13 cellular contexts compared by ENCODE assay signal in the genomic region with DNA sequence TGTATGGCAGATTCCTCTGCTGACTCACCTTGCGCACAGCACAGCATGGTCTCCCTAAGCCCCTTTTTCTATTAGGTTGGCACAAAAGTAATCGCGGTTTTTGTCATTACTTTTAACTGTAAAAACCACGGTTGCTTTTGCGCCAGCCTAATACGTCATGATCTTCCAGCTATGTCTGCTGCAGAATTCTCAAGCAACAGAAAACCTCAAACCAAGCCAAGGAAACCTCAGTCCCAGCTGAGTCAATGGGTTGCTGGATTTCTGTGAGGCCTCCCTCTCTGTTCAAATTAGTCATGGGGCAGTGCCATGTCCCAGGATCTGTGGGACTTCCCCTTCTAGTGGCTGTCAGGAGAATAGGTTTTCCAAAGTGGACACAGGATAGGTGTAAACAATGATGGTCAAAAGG. TPM values are rescaled to one million over a fixed set of nuclear protein-coding genes. Genes with fewer than 3 reads are reported as not detected.
DNase-seq lines count a peak whose midpoint lies in the region; ATAC-seq and TF ChIP-seq lines count a peak whose summit lies in the region.
"Had no signal": no experiment of that assay in that cellular context is flagged by ENCODE, and none has a peak within 500 bp of the region (broad histone marks: within the 10 kb centered on the region; RNA-seq: fewer than 3 reads in every experiment).

No MANE protein-coding gene starts in this region.

- H3K79me2 ChIP-seq in HCT116 (ENCODE audit: insufficient read depth, low read length) (no peaks in the 10 kb centered on the region), OCI-LY7 (ENCODE audit: insufficient read depth, low read depth, low read length) (no peaks in the 10 kb centered on the region)

- H3K4me2 ChIP-seq in HCT116 (ENCODE audit: low read length) = no peak overlapping the region
- H3K4me2 ChIP-seq in OCI-LY7 (ENCODE audit: low read length) = no peak overlapping the region

- CTCF ChIA-PET in HCT116 (lab: Charles Lee) = no interaction called here
- CTCF ChIA-PET in OCI-LY7 (lab: Charles Lee; ENCODE audit: unreplicated experiment) = interaction anchor here (0.6 kb wide), 1 partner anchor 654 kb away, joined by 3 read pairs; no protein-coding TSS in a partner anchor

- H4K20me1 ChIP-seq in HCT116 (ENCODE audit: insufficient read depth) = no peaks in the 10 kb centered on the region
- H4K20me1 ChIP-seq in OCI-LY7 (ENCODE audit: insufficient read depth, low read length) = no peaks in the 10 kb centered on the region

- no peak for TF ChIP-seq RAD21 in HCT116 (IDR thresholded peaks at IDR 0.05; ENCODE audit: low read depth)

- H3K4me3 ChIP-seq in AG10803 (ENCODE audit: low read length) = no peak overlapping the region
- no peak overlapping the region for H3K4me3 ChIP-seq in HCT116 (replicated peaks in 1 of 2; ENCODE audit: low read depth in 1 of 2, low read length in 2 of 2)
- no peak overlapping the region for H3K4me3 ChIP-seq in OCI-LY7 (ENCODE audit: low read depth, low read length, poor library complexity, severe bottlenecking)
- H3K4me3 ChIP-seq: Peyer's patch, stomach had no signal

- no TSS peak for BruUV-seq in HCT116 (replicated peaks; lab: Mats Ljungman, UMichigan)
- no TSS peak for BruUV-seq in OCI-LY7 (replicated peaks; lab: Mats Ljungman, UMichigan)

- no peaks in the 10 kb centered on the region for H3K9me2 ChIP-seq in HCT116 (ENCODE audit: insufficient read depth)
- no peaks in the 10 kb centered on the region for H3K9me2 ChIP-seq in OCI-LY7 (ENCODE audit: insufficient read depth, low read length)

- RAD21 ChIA-PET in HCT116 (lab: Charles Lee; ENCODE audit: low non-redundant PET in 1 of 2, low total read pairs in 2 of 2, uncharacterized antibody in 2 of 2, unreplicated experiment in 2 of 2) = no interaction called here

- POLR2A ChIA-PET in HCT116 (lab: Charles Lee) = no interaction called here
- POLR2A ChIA-PET in OCI-LY7 (lab: Charles Lee) = no interaction called here

- TF ChIP-seq CTCF in AG10803 (conservative IDR thresholded peaks at IDR 0.05; ENCODE audit: low read length) (no peak), HCT116 (IDR thresholded peaks at IDR 0.05 in 2 of 3, conservative IDR thresholded peaks at IDR 0.05 in 1 of 3; ENCODE audit: borderline replicate concordance in 1 of 3, insufficient read depth in 1 of 3, low read depth in 2 of 3, low read length in 2 of 3) (0 out of 6 replicates have a peak, but pooled peaks of 2 of the 3 experiments have one; percentile 24 to 30), GM20000 (IDR thresholded peaks at IDR 0.05; ENCODE audit: extremely low read depth, missing control alignments) (no peak), OCI-LY7 (conservative IDR thresholded peaks at IDR 0.05; ENCODE audit: low read length) (no peak)

- H3K27me3 ChIP-seq in HCT116 (ENCODE audit: insufficient read depth, low read length) = no peaks in the 10 kb centered on the region
- H3K27me3 ChIP-seq: Peyer's patch, stomach had no signal

- H3K36me3 ChIP-seq in HCT116 (ENCODE audit: control insufficient read depth in 1 of 2, insufficient read depth in 2 of 2, low read length in 2 of 2) (no peaks in the 10 kb centered on the region), OCI-LY7 (ENCODE audit: insufficient read depth, low read length) (no peaks in the 10 kb centered on the region)
- H3K36me3 ChIP-seq: Peyer's patch, stomach had no signal

- H3K27ac ChIP-seq in HCT116 (ENCODE audit: low read depth, low read length) = no peak overlapping the region
- no peak overlapping the region for H3K27ac ChIP-seq in OCI-LY7 (ENCODE audit: low read depth, low read length, poor library complexity, severe bottlenecking)
- H3K27ac ChIP-seq: Peyer's patch, stomach had no signal

- DNase-seq in AG10803 (ENCODE audit: low read depth) (peak; percentile 22), HCT116 (ENCODE audit: low read depth, low spot score) (no peak), kidney tubule cell (ENCODE audit: low spot score) (peak; percentile 78), globus pallidus (ENCODE audit: low spot score) (no peak), GF-D8 (lab: John Stamatoyannopoulos, UW) (no peak), GM20000 (ENCODE audit: low spot score) (no peak), OCI-LY7 (ENCODE audit: low spot score) (no peak)
- DNase-seq in activated T-cell treated with anti-CD3 and anti-CD28 coated beads, Interleukin-2, amount 50 U/mL, for 48 hours = peak; percentile 28 to 35
- DNase-seq: aorta; CD8-positive, alpha-beta memory T cell; hypothalamus; Peyer's patch; stomach had no signal

- no peak for TF ChIP-seq POLR2A in HCT116 (IDR thresholded peaks at IDR 0.05; ENCODE audit: borderline replicate concordance, extremely low read depth, insufficient read depth, insufficient read length)

- H2AFZ ChIP-seq in HCT116 (ENCODE audit: low read depth, low read length, poor library complexity, severe bottlenecking) (no peak overlapping the region), OCI-LY7 (ENCODE audit: low read length) (no peak overlapping the region)

- peak; percentile 87 for ATAC-seq in HCT116

- intact Hi-C loops in HCT116 (cut with micrococcal nuclease) = no loop called here
- intact Hi-C loops in OCI-LY7 (cut with micrococcal nuclease; ENCODE audit: unreplicated experiment) = no loop called here

- H3K9ac ChIP-seq in HCT116 (ENCODE audit: low read length) = no peak overlapping the region

- H3K9me3 ChIP-seq in HCT116 (ENCODE audit: control insufficient read depth in 1 of 2, insufficient read depth in 1 of 2, low read depth in 1 of 2, low read length in 2 of 2) = no peaks in the 10 kb centered on the region
- no peaks in the 10 kb centered on the region for H3K9me3 ChIP-seq in OCI-LY7 (ENCODE audit: low read length)
- H3K9me3 ChIP-seq: Peyer's patch, stomach had no signal

- H3K4me1 ChIP-seq in HCT116 (ENCODE audit: control insufficient read depth in 1 of 2, insufficient read depth in 2 of 2, low read length in 2 of 2) (no peaks in the 10 kb centered on the region), OCI-LY7 (ENCODE audit: insufficient read depth, low read length, poor library complexity, severe bottlenecking) (no peaks in the 10 kb centered on the region)
- H3K4me1 ChIP-seq: Peyer's patch had no signal

TF ChIP-seq in HCT116, 20 proteins besides CTCF, POLR2A, EP300 and RAD21 (continues in another document):
- no peak for TF ChIP-seq YY1 (IDR thresholded peaks at IDR 0.05; ENCODE audit: extremely low read depth, insufficient replicate concordance, low read depth, low read length)
- TF ChIP-seq, protein P1, sequence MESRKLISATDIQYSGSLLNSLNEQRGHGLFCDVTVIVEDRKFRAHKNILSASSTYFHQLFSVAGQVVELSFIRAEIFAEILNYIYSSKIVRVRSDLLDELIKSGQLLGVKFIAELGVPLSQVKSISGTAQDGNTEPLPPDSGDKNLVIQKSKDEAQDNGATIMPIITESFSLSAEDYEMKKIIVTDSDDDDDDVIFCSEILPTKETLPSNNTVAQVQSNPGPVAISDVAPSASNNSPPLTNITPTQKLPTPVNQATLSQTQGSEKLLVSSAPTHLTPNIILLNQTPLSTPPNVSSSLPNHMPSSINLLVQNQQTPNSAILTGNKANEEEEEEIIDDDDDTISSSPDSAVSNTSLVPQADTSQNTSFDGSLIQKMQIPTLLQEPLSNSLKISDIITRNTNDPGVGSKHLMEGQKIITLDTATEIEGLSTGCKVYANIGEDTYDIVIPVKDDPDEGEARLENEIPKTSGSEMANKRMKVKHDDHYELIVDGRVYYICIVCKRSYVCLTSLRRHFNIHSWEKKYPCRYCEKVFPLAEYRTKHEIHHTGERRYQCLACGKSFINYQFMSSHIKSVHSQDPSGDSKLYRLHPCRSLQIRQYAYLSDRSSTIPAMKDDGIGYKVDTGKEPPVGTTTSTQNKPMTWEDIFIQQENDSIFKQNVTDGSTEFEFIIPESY (IDR thresholded peaks at IDR 0.05; ENCODE audit: extremely low read depth, insufficient replicate concordance, low read length) = no peak
- no peak for TF ChIP-seq ZNF274 (IDR thresholded peaks at IDR 0.05; ENCODE audit: low read depth, low read length)
- TF ChIP-seq JUND (IDR thresholded peaks at IDR 0.05) = no peak
- TF ChIP-seq CEBPB (IDR thresholded peaks at IDR 0.05; ENCODE audit: low read depth) = no peak
- no peak for TF ChIP-seq ELF1 (IDR thresholded peaks at IDR 0.05; ENCODE audit: borderline replicate concordance, low read depth)
- TF ChIP-seq ZFX (IDR thresholded peaks at IDR 0.05) = no peak
- no peak for TF ChIP-seq FOSL1 (IDR thresholded peaks at IDR 0.05; ENCODE audit: low read depth)
- no peak for TF ChIP-seq SP1 (IDR thresholded peaks at IDR 0.05; ENCODE audit: low read depth)
- no peak for TF ChIP-seq EZH2phosphoT487 (IDR thresholded peaks at IDR 0.05; ENCODE audit: borderline replicate concordance)
- no peak for TF ChIP-seq EGR1 (IDR thresholded peaks at IDR 0.05; ENCODE audit: low read depth)
- TF ChIP-seq, protein P2, sequence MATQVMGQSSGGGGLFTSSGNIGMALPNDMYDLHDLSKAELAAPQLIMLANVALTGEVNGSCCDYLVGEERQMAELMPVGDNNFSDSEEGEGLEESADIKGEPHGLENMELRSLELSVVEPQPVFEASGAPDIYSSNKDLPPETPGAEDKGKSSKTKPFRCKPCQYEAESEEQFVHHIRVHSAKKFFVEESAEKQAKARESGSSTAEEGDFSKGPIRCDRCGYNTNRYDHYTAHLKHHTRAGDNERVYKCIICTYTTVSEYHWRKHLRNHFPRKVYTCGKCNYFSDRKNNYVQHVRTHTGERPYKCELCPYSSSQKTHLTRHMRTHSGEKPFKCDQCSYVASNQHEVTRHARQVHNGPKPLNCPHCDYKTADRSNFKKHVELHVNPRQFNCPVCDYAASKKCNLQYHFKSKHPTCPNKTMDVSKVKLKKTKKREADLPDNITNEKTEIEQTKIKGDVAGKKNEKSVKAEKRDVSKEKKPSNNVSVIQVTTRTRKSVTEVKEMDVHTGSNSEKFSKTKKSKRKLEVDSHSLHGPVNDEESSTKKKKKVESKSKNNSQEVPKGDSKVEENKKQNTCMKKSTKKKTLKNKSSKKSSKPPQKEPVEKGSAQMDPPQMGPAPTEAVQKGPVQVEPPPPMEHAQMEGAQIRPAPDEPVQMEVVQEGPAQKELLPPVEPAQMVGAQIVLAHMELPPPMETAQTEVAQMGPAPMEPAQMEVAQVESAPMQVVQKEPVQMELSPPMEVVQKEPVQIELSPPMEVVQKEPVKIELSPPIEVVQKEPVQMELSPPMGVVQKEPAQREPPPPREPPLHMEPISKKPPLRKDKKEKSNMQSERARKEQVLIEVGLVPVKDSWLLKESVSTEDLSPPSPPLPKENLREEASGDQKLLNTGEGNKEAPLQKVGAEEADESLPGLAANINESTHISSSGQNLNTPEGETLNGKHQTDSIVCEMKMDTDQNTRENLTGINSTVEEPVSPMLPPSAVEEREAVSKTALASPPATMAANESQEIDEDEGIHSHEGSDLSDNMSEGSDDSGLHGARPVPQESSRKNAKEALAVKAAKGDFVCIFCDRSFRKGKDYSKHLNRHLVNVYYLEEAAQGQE (IDR thresholded peaks at IDR 0.05; ENCODE audit: low read depth) = no peak
- TF ChIP-seq SIN3A (IDR thresholded peaks at IDR 0.05; ENCODE audit: low read depth) = no peak
- no peak for TF ChIP-seq SRF (IDR thresholded peaks at IDR 0.05; ENCODE audit: low read depth)
- no peak for TF ChIP-seq EZH2 (IDR thresholded peaks at IDR 0.05)

RNA-seq across cellular contexts. Expression of a gene that starts 15.7 kb away (rescaled TPM):
- total RNA-seq in HCT116 (2021; ENCODE audit: unreplicated experiment) (6.5 TPM), OCI-LY7 (2022) (0.34 and 0.39 TPM in 2 replicates)
- 0.80 and 1.0 TPM in 2 replicates for polyA plus RNA-seq in HCT116 (2012)
- total RNA-seq in OCI-LY7 (2014; rRNA removed; shearing (Covaris generic)) = not detected in 2 replicates

Comparison
In these comparisons a context has a peak if more than half of its experiments do, and no peak if none do; other contexts are left out.
1. DNase-seq: peak in AG10803 (single experiment), activated T-cell treated with anti-CD3 and anti-CD28 coated beads, Interleukin-2, amount 50 U/mL, for 48 hours (2 of 2) and kidney tubule cell (single experiment); none in HCT116 (single experiment), globus pallidus (single experiment), GF-D8 (single experiment), GM20000 (single experiment) and OCI-LY7 (single experiment).
2. CTCF ChIP-seq: peak in HCT116 (2 of 3); none in AG10803 (single experiment), GM20000 (single experiment) and OCI-LY7 (single experiment).